In the genomic region with DNA sequence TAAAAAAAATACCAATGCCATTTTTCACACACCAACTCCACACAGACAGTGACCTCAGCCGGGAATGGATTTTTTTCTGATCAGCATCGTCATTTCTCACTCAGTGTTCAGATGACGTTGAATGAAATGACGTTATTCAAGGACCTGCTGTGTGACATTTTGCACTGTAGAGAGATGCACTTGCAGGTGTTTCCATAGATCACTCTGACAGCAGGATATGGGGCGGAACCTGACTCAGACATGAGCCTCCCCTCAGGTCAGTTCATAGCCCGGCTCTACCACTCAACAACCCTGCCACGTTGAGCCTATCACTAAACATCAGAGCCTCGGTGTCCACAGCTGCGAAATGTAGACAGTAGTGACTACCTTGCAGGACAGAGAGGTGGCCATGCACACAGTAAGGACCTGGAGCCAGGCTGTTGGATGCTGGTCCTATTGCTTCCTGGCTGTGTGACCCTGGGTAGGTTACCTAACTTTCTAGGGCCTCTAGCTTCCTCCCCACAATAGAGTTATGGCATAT, we compare ENCODE assay signal across 20 cellular contexts. TPM values are rescaled to one million over a fixed set of nuclear protein-coding genes. Genes with fewer than 3 reads are reported as not detected.
A peak's percentile ranks its signal among the peaks of the same experiment; 100 is the strongest.
DNase-seq lines count a peak whose midpoint lies in the region; ATAC-seq and TF ChIP-seq lines count a peak whose summit lies in the region.
"Had no signal": no experiment of that assay in that cellular context is flagged by ENCODE, and none has a peak within 500 bp of the region (broad histone marks: within the 10 kb centered on the region; RNA-seq: fewer than 3 reads in every experiment).

No MANE protein-coding gene starts in this region.

- H3K27me3 ChIP-seq in IMR-90 (ENCODE audit: control insufficient read depth, insufficient read depth, low read length), result no peaks in the 10 kb centered on the region
- H3K27me3 ChIP-seq: BE2C had no signal

- no peak overlapping the region for H3K14ac ChIP-seq in IMR-90 (replicated peaks; ENCODE audit: low read depth, low read length)

- intact Hi-C loops in activated CD8-positive, alpha-beta T cell treated with anti-CD3 and anti-CD28 coated beads for 36 hours (cut with micrococcal nuclease), result no loop called here
- intact Hi-C loops in IMR-90 (cut with micrococcal nuclease) (no loop called here), left colon (cut with DNase I, micrococcal nuclease) (no loop called here)

- no peak overlapping the region for H2BK120ac ChIP-seq in IMR-90 (ENCODE audit: low read depth, low read length)

- peaks cover 11% of the 10 kb centered on the region; the same call in 1 of the 2 replicates for H3K4me1 ChIP-seq in IMR-90 (ENCODE audit: control insufficient read depth, insufficient read depth, low read length)

- peaks cover 16% of the 10 kb centered on the region for H3K4me1 Mint-ChIP-seq in activated CD8-positive, alpha-beta T cell treated with anti-CD3 and anti-CD28 coated beads, Interleukin-2, amount 10 ng/mL, durations not matched to agents 7 days and 5 days (ENCODE audit: low read depth)
- H3K4me1 Mint-ChIP-seq in activated CD8-positive, alpha-beta T cell treated with anti-CD3 and anti-CD28 coated beads for 36 hours (ENCODE audit: low read depth), result peaks cover 18% of the 10 kb centered on the region
- no peaks in the 10 kb centered on the region for H3K4me1 Mint-ChIP-seq in osteocyte (ENCODE audit: unreplicated experiment)
- peaks cover 3% of the 10 kb centered on the region for H3K4me1 Mint-ChIP-seq in glutamatergic neuron (ENCODE audit: low read depth, unreplicated experiment)

- dilution Hi-C loops in IMR-90 (cut with HindIII; ENCODE audit: low sequenced_read_pairs, unreplicated experiment), result no loop called here

- H4K5ac ChIP-seq in IMR-90 (ENCODE audit: low read depth, low read length), result 0 out of 2 replicates have a peak overlapping the region, but pooled peaks have one; percentile 78

- H2BK15ac ChIP-seq in IMR-90 (ENCODE audit: low read depth, low read length), result 0 out of 3 replicates have a peak overlapping the region, but pooled peaks have one; percentile 13

- H4K20me1 ChIP-seq in IMR-90 (ENCODE audit: insufficient read depth, low read length), result no peaks in the 10 kb centered on the region

- POLR2A ChIA-PET in activated CD8-positive, alpha-beta T cell treated with anti-CD3 and anti-CD28 coated beads, Interleukin-2, amount 10 ng/mL, durations not matched to agents 7 days and 5 days (lab: Charles Lee), result no interaction called here
- POLR2A ChIA-PET in activated CD8-positive, alpha-beta T cell treated with anti-CD3 and anti-CD28 coated beads for 36 hours (lab: Charles Lee), result no interaction called here
- POLR2A ChIA-PET in IMR-90 (lab: Charles Lee; ENCODE audit: unreplicated experiment), result no interaction called here

- no TSS peak for BruUV-seq in IMR-90 (replicated peaks; lab: Mats Ljungman, UMichigan)

- H3K79me1 ChIP-seq in IMR-90 (ENCODE audit: low read depth in 1 of 2, low read length in 2 of 2), result no peaks in the 10 kb centered on the region

- no peak overlapping the region for H2AK9ac ChIP-seq in IMR-90 (replicated peaks; ENCODE audit: low read depth, low read length, poor library complexity)

- no peak overlapping the region for H3K56ac ChIP-seq in IMR-90 (ENCODE audit: extremely low read depth, insufficient read depth, low read length)

- no peak for ATAC-seq in activated CD8-positive, alpha-beta T cell treated with anti-CD3 and anti-CD28 coated beads, Interleukin-2, amount 10 ng/mL, durations not matched to agents 7 days and 5 days
- ATAC-seq in activated CD8-positive, alpha-beta T cell treated with anti-CD3 and anti-CD28 coated beads for 36 hours, result no peak
- ATAC-seq in IMR-90 (ENCODE audit: low read depth) (no peak), left colon (no peak)

- 90% methylated on average over 2 of the region's 9 CpGs; no CpG with 5 or more reads in 1 of the 2 experiments for WGBS in IMR-90 (ENCODE audit: extremely low coverage in 2 of 2, insufficient read length in 1 of 2), 2 experiments

- H3K9me3 Mint-ChIP-seq in activated CD8-positive, alpha-beta T cell treated with anti-CD3 and anti-CD28 coated beads, Interleukin-2, amount 10 ng/mL, durations not matched to agents 7 days and 5 days (ENCODE audit: insufficient read depth), result peaks cover 18% of the 10 kb centered on the region
- peaks cover 14% of the 10 kb centered on the region for H3K9me3 Mint-ChIP-seq in activated CD8-positive, alpha-beta T cell treated with anti-CD3 and anti-CD28 coated beads for 36 hours
- H3K9me3 Mint-ChIP-seq in osteocyte (ENCODE audit: unreplicated experiment), result peaks cover 6% of the 10 kb centered on the region
- peaks cover 9% of the 10 kb centered on the region for H3K9me3 Mint-ChIP-seq in glutamatergic neuron (ENCODE audit: unreplicated experiment)

- H4K91ac ChIP-seq in IMR-90 (ENCODE audit: insufficient read depth, low read depth, low read length), result peak overlapping the region; percentile 72; the same call in 1 of the 2 replicates

- H3K9ac ChIP-seq in IMR-90 (ENCODE audit: low read depth, low read length), result no peak overlapping the region

- TF ChIP-seq POLR2A in IMR-90 (IDR thresholded peaks at IDR 0.05; ENCODE audit: low read depth, low read length), result no peak

- no peaks in the 10 kb centered on the region for H3K9me3 ChIP-seq in IMR-90 (ENCODE audit: control insufficient read depth, insufficient read depth, low read length)
- H3K9me3 ChIP-seq: BE2C had no signal

- no peak overlapping the region for H2AFZ ChIP-seq in IMR-90 (replicated peaks; ENCODE audit: low read length, poor library complexity)

- no peak overlapping the region for H3K4me2 ChIP-seq in IMR-90 (ENCODE audit: low read depth, low read length)

- no peak overlapping the region for H3K4ac ChIP-seq in IMR-90 (ENCODE audit: low read depth, low read length)

- no peak overlapping the region for H3K4me3 Mint-ChIP-seq in activated CD8-positive, alpha-beta T cell treated with anti-CD3 and anti-CD28 coated beads, Interleukin-2, amount 10 ng/mL, durations not matched to agents 7 days and 5 days
- H3K4me3 Mint-ChIP-seq in activated CD8-positive, alpha-beta T cell treated with anti-CD3 and anti-CD28 coated beads for 36 hours, result no peak overlapping the region
- H3K4me3 Mint-ChIP-seq in osteocyte (ENCODE audit: unreplicated experiment), result no peak overlapping the region
- no peak overlapping the region for H3K4me3 Mint-ChIP-seq in glutamatergic neuron (ENCODE audit: unreplicated experiment)
- H3K4me3 Mint-ChIP-seq: IgD-negative memory B cell had no signal

- CTCF ChIA-PET in activated CD8-positive, alpha-beta T cell treated with anti-CD3 and anti-CD28 coated beads, Interleukin-2, amount 10 ng/mL, durations not matched to agents 7 days and 5 days (lab: Charles Lee), result no interaction called here
- CTCF ChIA-PET in activated CD8-positive, alpha-beta T cell treated with anti-CD3 and anti-CD28 coated beads for 36 hours (lab: Charles Lee), result no interaction called here
- CTCF ChIA-PET in IMR-90 (lab: Yijun Ruan, JAX), result no interaction called here

- H2BK5ac ChIP-seq in IMR-90 (ENCODE audit: low read depth, low read length, poor library complexity, severe bottlenecking), result no peak overlapping the region

- no peak for TF ChIP-seq RAD21 in IMR-90 (IDR thresholded peaks at IDR 0.05; ENCODE audit: low read length)

- H3K4me3 ChIP-seq in IMR-90 (ENCODE audit: insufficient read depth, low read depth, low read length) (no peak overlapping the region), coronary artery (no peak overlapping the region)

- no peaks in the 10 kb centered on the region for H3K36me3 ChIP-seq in IMR-90 (ENCODE audit: control insufficient read depth, insufficient read depth, low read length)
- H3K36me3 ChIP-seq: BE2C had no signal

- DNase-seq in activated CD8-positive, alpha-beta T cell treated with anti-CD3 and anti-CD28 coated beads, Interleukin-2, amount 10 ng/mL, durations not matched to agents 7 days and 5 days, result peak; percentile 14
- no peak for DNase-seq in activated CD8-positive, alpha-beta T cell treated with anti-CD3 and anti-CD28 coated beads for 36 hours
- DNase-seq in IMR-90 (no peak), coronary artery (ENCODE audit: low spot score) (peak; percentile 35), osteocyte (ENCODE audit: extremely low spot score, unreplicated experiment) (peak; percentile 48), left colon (no peak), glutamatergic neuron (no peak), NCI-H2029 treated with DMSO at 0.1 percent for 48 hours (lab: John Stamatoyannopoulos, UW) (no peak)
- DNase-seq: BE2C, DMS79, Karpas-422, NCI-H187, NCI-H2107, NCI-H446 treated with DMSO at 0.1 percent for 48 hours, NCI-H748 treated with DMSO at 0.1 percent for 48 hours, SHP77 treated with DMSO at 0.1 percent for 48 hours had no signal

- no peak overlapping the region for H3K18ac ChIP-seq in IMR-90 (ENCODE audit: low read depth, low read length)

- no peaks in the 10 kb centered on the region for H3K27me3 Mint-ChIP-seq in activated CD8-positive, alpha-beta T cell treated with anti-CD3 and anti-CD28 coated beads, Interleukin-2, amount 10 ng/mL, durations not matched to agents 7 days and 5 days (ENCODE audit: low read depth)
- no peaks in the 10 kb centered on the region for H3K27me3 Mint-ChIP-seq in activated CD8-positive, alpha-beta T cell treated with anti-CD3 and anti-CD28 coated beads for 36 hours
- peaks cover 31% of the 10 kb centered on the region for H3K27me3 Mint-ChIP-seq in osteocyte (ENCODE audit: unreplicated experiment)
- H3K27me3 Mint-ChIP-seq in glutamatergic neuron (ENCODE audit: unreplicated experiment), result peaks cover 4% of the 10 kb centered on the region
- H3K27me3 Mint-ChIP-seq: IgD-negative memory B cell had no signal

- H2AK5ac ChIP-seq in IMR-90 (ENCODE audit: low read depth, low read length), result no peak overlapping the region; the same call in 1 of the 2 replicates

- H3K36me3 Mint-ChIP-seq in activated CD8-positive, alpha-beta T cell treated with anti-CD3 and anti-CD28 coated beads, Interleukin-2, amount 10 ng/mL, durations not matched to agents 7 days and 5 days (ENCODE audit: low read depth), result peaks cover 43% of the 10 kb centered on the region
- peaks cover 37% of the 10 kb centered on the region for H3K36me3 Mint-ChIP-seq in activated CD8-positive, alpha-beta T cell treated with anti-CD3 and anti-CD28 coated beads for 36 hours (ENCODE audit: low read depth)
- no peaks in the 10 kb centered on the region for H3K36me3 Mint-ChIP-seq in osteocyte (ENCODE audit: unreplicated experiment)
- H3K36me3 Mint-ChIP-seq in glutamatergic neuron (ENCODE audit: unreplicated experiment), result peaks cover 6% of the 10 kb centered on the region

- H3K23ac ChIP-seq in IMR-90 (ENCODE audit: low read depth, low read length), result no peak overlapping the region

- TF ChIP-seq CTCF in activated CD8-positive, alpha-beta T cell treated with anti-CD3 and anti-CD28 coated beads for 36 hours (IDR thresholded peaks at IDR 0.05), result no peak
- TF ChIP-seq CTCF in IMR-90 (conservative IDR thresholded peaks at IDR 0.05; ENCODE audit: low read depth, low read length) (no peak), coronary artery (IDR thresholded peaks at IDR 0.05) (no peak), osteocyte (IDR thresholded peaks at IDR 0.05) (no peak), glutamatergic neuron (IDR thresholded peaks at IDR 0.05; ENCODE audit: partially characterized antibody, unreplicated experiment) (no peak)

- H3K27ac Mint-ChIP-seq in activated CD8-positive, alpha-beta T cell treated with anti-CD3 and anti-CD28 coated beads, Interleukin-2, amount 10 ng/mL, durations not matched to agents 7 days and 5 days, result no peak overlapping the region
- no peak overlapping the region for H3K27ac Mint-ChIP-seq in activated CD8-positive, alpha-beta T cell treated with anti-CD3 and anti-CD28 coated beads for 36 hours
- H3K27ac Mint-ChIP-seq in osteocyte (ENCODE audit: unreplicated experiment) (no peak overlapping the region), glutamatergic neuron (ENCODE audit: unreplicated experiment) (no peak overlapping the region)

- peaks cover 9% of the 10 kb centered on the region for H3K9me1 ChIP-seq in IMR-90 (ENCODE audit: insufficient read depth, low read length)

- no peak overlapping the region for H4K8ac ChIP-seq in IMR-90 (ENCODE audit: low read depth in 2 of 2, low read length in 2 of 2)

- H3K27ac ChIP-seq in IMR-90 (ENCODE audit: insufficient read depth, low read length) (no peak overlapping the region), coronary artery (no peak overlapping the region)
- H3K27ac ChIP-seq: RWPE1 had no signal

- no peak overlapping the region; the same call in 1 of the 2 replicates for H2BK20ac ChIP-seq in IMR-90 (ENCODE audit: low read depth, low read length)

- in situ Hi-C loops in IMR-90 (cut with MboI; ENCODE audit: low sequenced_read_pairs), result no loop called here

RNA-seq across cellular contexts. Expression of gene ANTXRL, which starts 41.4 kb away (rescaled TPM):
- not detected for total RNA-seq in activated CD8-positive, alpha-beta T cell treated with anti-CD3 and anti-CD28 coated beads, Interleukin-2, amount 10 ng/mL, durations not matched to agents 7 days and 5 days
- total RNA-seq in activated CD8-positive, alpha-beta T cell treated with anti-CD3 and anti-CD28 coated beads for 36 hours, result not detected
- total RNA-seq in IMR-90 (2012; rRNA removed) (not detected in 2 replicates), osteocyte (not detected in 2 replicates), left colon (not detected), glutamatergic neuron (ENCODE audit: unreplicated experiment) (not detected)
- not detected in 2 replicates for polyA plus RNA-seq in IMR-90 (2012; rRNA removed)
- polyA plus RNA-seq in IMR-90 (2012; cell fraction: cytosol; rRNA removed), result not detected in 2 replicates
- polyA plus RNA-seq in IMR-90 (2012; cell fraction: nucleus; rRNA removed; ENCODE audit: low replicate concordance), result 0.03 TPM in 1 of 2 replicates, not detected in the other
- total RNA-seq: H4, MCF 10A had no signal
- polyA plus RNA-seq: IgD-negative memory B cell had no signal

Comparison
In these comparisons a context has a peak if more than half of its experiments do, and no peak if none do; other contexts are left out.
1. DNase-seq: peak in activated CD8-positive, alpha-beta T cell treated with anti-CD3 and anti-CD28 coated beads, Interleukin-2, amount 10 ng/mL, durations not matched to agents 7 days and 5 days (single experiment), coronary artery (single experiment) and osteocyte (single experiment); none in activated CD8-positive, alpha-beta T cell treated with anti-CD3 and anti-CD28 coated beads for 36 hours (single experiment), IMR-90 (single experiment), left colon (0 of 2), glutamatergic neuron (single experiment) and NCI-H2029 treated with DMSO at 0.1 percent for 48 hours (single experiment).